17 cellular contexts compared by ENCODE assay signal in genomic region chr2:230716588-230716987, GRCh38. TPM values are rescaled to one million over a fixed set of nuclear protein-coding genes. Genes with fewer than 3 reads are reported as not detected.
DNase-seq lines count a peak whose midpoint lies in the region; ATAC-seq and TF ChIP-seq lines count a peak whose summit lies in the region.
"Had no signal": no experiment of that assay in that cellular context is flagged by ENCODE, and none has a peak within 500 bp of the region (broad histone marks: within the 10 kb centered on the region; RNA-seq: fewer than 3 reads in every experiment).

No MANE protein-coding gene starts in this region.

- no peak for DNase-seq in activated CD8-positive, alpha-beta memory T cell treated with anti-CD3 and anti-CD28 coated beads, Interleukin-2, amount 10 ng/mL, durations not matched to agents 7 days and 5 days
- no peak for DNase-seq in activated CD8-positive, alpha-beta memory T cell treated with anti-CD3 and anti-CD28 coated beads, Interleukin-2, amount 50 U/mL, for 4 hours
- DNase-seq in CD8-positive, alpha-beta memory T cell, result no peak
- no peak for DNase-seq in effector memory CD4-positive, alpha-beta T cell
- DNase-seq in trophoblast cell (no peak), GM13976 (ENCODE audit: low spot score) (no peak), foreskin fibroblast (no peak), NCI-H187 (lab: John Stamatoyannopoulos, UW) (no peak)
- DNase-seq: DMS79 treated with DMSO at 0.1 percent for 48 hours; GDM1; KBM-7; NCI-H1092 treated with DMSO at 0.1 percent for 48 hours; NCI-H1694 treated with DMSO at 0.1 percent for 48 hours; NCI-H69; NK-92 treated with Interleukin-12 subunit alpha and Interleukin-12 subunit beta, amount 100 ng/mL, for 24 hours; PC-3 had no signal

- no peaks in the 10 kb centered on the region for H3K36me3 ChIP-seq in CD8-positive, alpha-beta memory T cell (ENCODE audit: insufficient read depth, low read length)
- peaks cover 4% of the 10 kb centered on the region for H3K36me3 ChIP-seq in effector memory CD4-positive, alpha-beta T cell (ENCODE audit: control insufficient read depth, insufficient read depth, low read length)
- peaks cover 4 to 6% of the 10 kb centered on the region in 2 experiments for H3K36me3 ChIP-seq in trophoblast cell (ENCODE audit: control insufficient read depth in 1 of 2, insufficient read depth in 2 of 2, low read length in 2 of 2)

- no peaks in the 10 kb centered on the region for H3K9me3 Mint-ChIP-seq in activated CD8-positive, alpha-beta memory T cell treated with anti-CD3 and anti-CD28 coated beads, Interleukin-2, amount 10 ng/mL, durations not matched to agents 7 days and 5 days (ENCODE audit: low read depth)
- no peaks in the 10 kb centered on the region for H3K9me3 Mint-ChIP-seq in CD8-positive, alpha-beta memory T cell
- H3K9me3 Mint-ChIP-seq: CD14-positive monocyte had no signal

- H3K4me3 Mint-ChIP-seq in activated CD8-positive, alpha-beta memory T cell treated with anti-CD3 and anti-CD28 coated beads, Interleukin-2, amount 10 ng/mL, durations not matched to agents 7 days and 5 days, result peak overlapping the region; percentile 17
- H3K4me3 Mint-ChIP-seq in CD8-positive, alpha-beta memory T cell, result peak overlapping the region in 3 of 7 donors; percentile 15 to 44 (median 37)
- H3K4me3 Mint-ChIP-seq: CD14-positive monocyte had no signal

- peak overlapping the region; percentile 99 for H3K4ac ChIP-seq in trophoblast cell (ENCODE audit: low read depth, low read length)

- H3K79me1 ChIP-seq in trophoblast cell (ENCODE audit: low read length), result peaks cover 13% of the 10 kb centered on the region

- no peak for TF ChIP-seq CTCF in GM13976 (IDR thresholded peaks at IDR 0.05; ENCODE audit: borderline replicate concordance, control extremely low read depth, extremely low read depth, insufficient read depth, missing control alignments)
- TF ChIP-seq CTCF in foreskin fibroblast (IDR thresholded peaks at IDR 0.05; ENCODE audit: low read depth, low read length), result no peak

- CTCF ChIA-PET in activated CD8-positive, alpha-beta memory T cell treated with anti-CD3 and anti-CD28 coated beads, Interleukin-2, amount 10 ng/mL, durations not matched to agents 7 days and 5 days (lab: Charles Lee), result interaction anchor here (1.7 kb wide), 1 partner anchor 13 kb away, joined by 3 read pairs; no protein-coding TSS in a partner anchor
- CTCF ChIA-PET in CD8-positive, alpha-beta memory T cell (lab: Charles Lee), result no interaction called here

- no peak overlapping the region for H3K14ac ChIP-seq in trophoblast cell (ENCODE audit: low read length)

- H3K27me3 Mint-ChIP-seq in activated CD8-positive, alpha-beta memory T cell treated with anti-CD3 and anti-CD28 coated beads, Interleukin-2, amount 10 ng/mL, durations not matched to agents 7 days and 5 days, result no peaks in the 10 kb centered on the region
- no peaks in the 10 kb centered on the region for H3K27me3 Mint-ChIP-seq in CD8-positive, alpha-beta memory T cell

- in situ Hi-C loops in GM13976 (cut with MboI; ENCODE audit: low sequenced_read_pairs, unreplicated experiment), result no loop called here

- peaks cover 48% of the 10 kb centered on the region for H3K36me3 Mint-ChIP-seq in activated CD8-positive, alpha-beta memory T cell treated with anti-CD3 and anti-CD28 coated beads, Interleukin-2, amount 10 ng/mL, durations not matched to agents 7 days and 5 days
- peaks cover 0 to 36% (median 0%) of the 10 kb centered on the region in 3 donors for H3K36me3 Mint-ChIP-seq in CD8-positive, alpha-beta memory T cell

- H2AK5ac ChIP-seq in trophoblast cell (ENCODE audit: low read length), result no peak overlapping the region

- no peak overlapping the region for H3K4me3 ChIP-seq in CD8-positive, alpha-beta memory T cell (ENCODE audit: low read length)
- no peak overlapping the region for H3K4me3 ChIP-seq in effector memory CD4-positive, alpha-beta T cell (ENCODE audit: insufficient read depth, low read depth, low read length, poor library complexity, severe bottlenecking)
- no peak overlapping the region for H3K4me3 ChIP-seq in trophoblast cell (ENCODE audit: low read depth, low read length)
- H3K4me3 ChIP-seq in foreskin fibroblast (ENCODE audit: low read depth in 1 of 2, low read length in 2 of 2), result no peak overlapping the region

- no peak overlapping the region for H2BK120ac ChIP-seq in trophoblast cell (ENCODE audit: insufficient read depth, low read length, poor library complexity)

- WGBS in trophoblast cell (ENCODE audit: extremely low coverage, insufficient coverage, insufficient read length), result no CpG with 5 or more reads among the region's 4 CpGs

- POLR2A ChIA-PET in CD8-positive, alpha-beta memory T cell (lab: Charles Lee), result no interaction called here

- no peaks in the 10 kb centered on the region for H3K27me3 ChIP-seq in CD8-positive, alpha-beta memory T cell (ENCODE audit: insufficient read depth, low read length, poor library complexity, severe bottlenecking)
- no peaks in the 10 kb centered on the region for H3K27me3 ChIP-seq in effector memory CD4-positive, alpha-beta T cell (replicated peaks; ENCODE audit: control insufficient read depth, insufficient read depth, low read length, poor library complexity, severe bottlenecking)
- no peaks in the 10 kb centered on the region for H3K27me3 ChIP-seq in trophoblast cell (ENCODE audit: insufficient read depth, low read length)

- H3K9me3 ChIP-seq in CD8-positive, alpha-beta memory T cell (ENCODE audit: low read length), result no peaks in the 10 kb centered on the region
- H3K9me3 ChIP-seq in effector memory CD4-positive, alpha-beta T cell (ENCODE audit: control insufficient read depth, low read length), result no peaks in the 10 kb centered on the region
- no peaks in the 10 kb centered on the region for H3K9me3 ChIP-seq in trophoblast cell (ENCODE audit: insufficient read depth, low read depth, low read length)

- H3K4me1 Mint-ChIP-seq in activated CD8-positive, alpha-beta memory T cell treated with anti-CD3 and anti-CD28 coated beads, Interleukin-2, amount 10 ng/mL, durations not matched to agents 7 days and 5 days, result peaks cover 70% of the 10 kb centered on the region
- H3K4me1 Mint-ChIP-seq in CD8-positive, alpha-beta memory T cell, result peaks cover 66 to 84% (median 81%) of the 10 kb centered on the region in 3 donors

- no peak for ATAC-seq in activated CD8-positive, alpha-beta memory T cell treated with anti-CD3 and anti-CD28 coated beads, Interleukin-2, amount 10 ng/mL, durations not matched to agents 7 days and 5 days
- ATAC-seq: PC-3 had no signal

- H3K4me2 ChIP-seq in trophoblast cell (ENCODE audit: low read length), result no peak overlapping the region

- H3K23ac ChIP-seq in trophoblast cell (ENCODE audit: low read length), result no peak overlapping the region

- H3K9ac ChIP-seq in trophoblast cell (ENCODE audit: low read length), result no peak overlapping the region

- H2BK5ac ChIP-seq in trophoblast cell (ENCODE audit: low read depth, low read length, poor library complexity), result no peak overlapping the region

- H4K91ac ChIP-seq in trophoblast cell (ENCODE audit: low read depth, low read length), result no peak overlapping the region

- H2BK12ac ChIP-seq in trophoblast cell (ENCODE audit: low read length), result no peak overlapping the region

- no peak overlapping the region for H3K27ac Mint-ChIP-seq in activated CD8-positive, alpha-beta memory T cell treated with anti-CD3 and anti-CD28 coated beads, Interleukin-2, amount 10 ng/mL, durations not matched to agents 7 days and 5 days
- peak overlapping the region in 5 of 8 donors; percentile 74 to 88 (median 84) for H3K27ac Mint-ChIP-seq in CD8-positive, alpha-beta memory T cell

- peaks cover 71% of the 10 kb centered on the region for H3K4me1 ChIP-seq in CD8-positive, alpha-beta memory T cell (ENCODE audit: insufficient read depth, low read length)
- H3K4me1 ChIP-seq in effector memory CD4-positive, alpha-beta T cell (ENCODE audit: control insufficient read depth, insufficient read depth, low read length, poor library complexity, severe bottlenecking), result peaks cover 64% of the 10 kb centered on the region
- no peaks in the 10 kb centered on the region for H3K4me1 ChIP-seq in trophoblast cell (ENCODE audit: control insufficient read depth in 1 of 2, insufficient read depth in 2 of 2, low read length in 2 of 2)

- no peak overlapping the region for H3K27ac ChIP-seq in CD8-positive, alpha-beta memory T cell (ENCODE audit: low read depth, low read length)
- peak overlapping the region; percentile 87 for H3K27ac ChIP-seq in effector memory CD4-positive, alpha-beta T cell (ENCODE audit: insufficient read depth, low read length, poor library complexity, severe bottlenecking)
- no peak overlapping the region for H3K27ac ChIP-seq in trophoblast cell (ENCODE audit: low read depth, low read length)

- peaks cover 18% of the 10 kb centered on the region for H3K79me2 ChIP-seq in trophoblast cell (ENCODE audit: control insufficient read depth, insufficient read depth, low read length, poor library complexity)

- H3K18ac ChIP-seq in trophoblast cell (ENCODE audit: low read length), result no peak overlapping the region

- no peak overlapping the region for H4K12ac ChIP-seq in trophoblast cell (ENCODE audit: low read depth, low read length)

- no peak overlapping the region for H2AFZ ChIP-seq in trophoblast cell (ENCODE audit: insufficient read depth, low read length, poor library complexity)

- H4K8ac ChIP-seq in trophoblast cell (ENCODE audit: low read depth, low read length), result no peak overlapping the region

RNA-seq across cellular contexts. Expression of gene CAB39, which starts 3.9 kb away (rescaled TPM):
- total RNA-seq in activated CD8-positive, alpha-beta memory T cell treated with anti-CD3 and anti-CD28 coated beads, Interleukin-2, amount 10 ng/mL, durations not matched to agents 7 days and 5 days, result 100 to 1,000 TPM; 148 to 174 TPM
- total RNA-seq in CD8-positive, alpha-beta memory T cell, result 100 to 1,000 TPM; 136 to 147 TPM
- polyA plus RNA-seq in CD8-positive, alpha-beta memory T cell, result 80.8 TPM
- polyA plus RNA-seq in trophoblast cell (2013), result 43.9 and 44.8 TPM in 2 replicates
